ENCODE assay signal across 11 cellular contexts in the genomic region with DNA sequence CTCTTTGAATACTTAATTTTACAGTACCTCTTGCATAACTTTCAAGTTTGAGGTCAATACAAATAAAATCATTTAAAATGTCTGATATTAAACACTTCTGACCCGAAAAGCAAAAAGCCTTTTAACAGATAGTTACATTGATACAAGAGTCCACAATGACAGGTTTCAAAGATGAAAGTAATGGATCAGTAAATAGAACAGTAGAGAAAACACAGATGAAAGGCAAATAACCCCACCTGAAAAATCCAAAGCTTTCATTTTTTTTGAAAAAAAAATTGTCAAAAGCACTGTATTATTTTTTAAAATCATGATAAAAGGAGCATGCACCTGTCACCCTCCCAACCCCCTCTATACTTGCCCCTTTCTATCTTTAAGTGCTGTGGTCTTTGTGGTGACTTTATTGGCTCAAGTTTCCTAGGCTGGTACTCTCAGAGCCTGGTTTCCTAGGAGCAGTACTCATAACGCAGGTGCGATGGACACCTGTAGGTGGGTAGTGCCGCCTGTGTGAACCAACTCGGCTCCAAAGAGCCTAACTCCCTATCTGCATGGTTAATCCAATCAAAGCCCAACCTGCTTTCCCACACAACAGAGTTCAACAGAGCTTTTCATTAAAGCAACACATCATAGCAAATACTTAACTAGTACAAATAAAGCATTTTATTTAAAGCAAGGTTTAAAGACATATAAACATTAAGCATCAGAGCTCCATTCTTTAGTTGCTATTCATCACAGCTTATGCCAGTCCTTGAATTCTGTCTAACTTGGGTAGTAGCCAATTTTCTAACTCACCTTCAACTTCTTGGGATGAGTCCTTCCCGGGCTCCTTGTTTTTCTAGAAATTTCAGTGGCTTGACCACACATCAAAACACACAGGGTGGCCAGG. TPM values are rescaled to one million over a fixed set of nuclear protein-coding genes. Genes with fewer than 3 reads are reported as not detected.
DNase-seq lines count a peak whose midpoint lies in the region; ATAC-seq, FAIRE-seq and TF ChIP-seq lines count a peak whose summit lies in the region.
"Had no signal": no experiment of that assay in that cellular context is flagged by ENCODE, and none has a peak within 500 bp of the region (broad histone marks: within the 10 kb centered on the region; RNA-seq: fewer than 3 reads in every experiment).

No MANE protein-coding gene starts in this region.

- H3K4me3 Mint-ChIP-seq in activated T-helper 17 cell treated with anti-CD3 and anti-CD28 coated beads, Interleukin-2, amount 50 U/mL, for 72 hours = no peak overlapping the region
- peak overlapping the region in 3 of 10 donors; percentile 11 to 39 (median 31) for H3K4me3 Mint-ChIP-seq in naive thymus-derived CD8-positive, alpha-beta T cell
- no peak overlapping the region for H3K4me3 Mint-ChIP-seq in progenitor cell of endocrine pancreas (ENCODE audit: low read depth)

- ATAC-seq in activated T-helper 17 cell treated with anti-CD3 and anti-CD28 coated beads, Interleukin-2, amount 50 U/mL, for 72 hours (replicated peaks) = no peak
- peak; percentile 35 to 53 for ATAC-seq in naive thymus-derived CD8-positive, alpha-beta T cell
- ATAC-seq: SK-N-SH treated with all-trans-retinoic acid at 6 μM for 48 hours had no signal

- TF ChIP-seq POLR2A in GM12891 (IDR thresholded peaks at IDR 0.05; ENCODE audit: low read depth, low read length) = no peak

- H3K27ac Mint-ChIP-seq in activated T-helper 17 cell treated with anti-CD3 and anti-CD28 coated beads, Interleukin-2, amount 50 U/mL, for 72 hours = peak overlapping the region; percentile 76
- H3K27ac Mint-ChIP-seq in naive thymus-derived CD8-positive, alpha-beta T cell = peak overlapping the region in 6 of 10 donors; percentile 27 to 78 (median 44)
- no peak overlapping the region for H3K27ac Mint-ChIP-seq in progenitor cell of endocrine pancreas

- POLR2A ChIA-PET in naive thymus-derived CD8-positive, alpha-beta T cell (lab: Charles Lee) = interaction anchor here (0.6 kb wide), 1 partner anchor 27 kb away, joined by 3 read pairs; no protein-coding TSS in a partner anchor

- H3K27me3 Mint-ChIP-seq in activated T-helper 17 cell treated with anti-CD3 and anti-CD28 coated beads, Interleukin-2, amount 50 U/mL, for 72 hours = no peaks in the 10 kb centered on the region
- H3K27me3 Mint-ChIP-seq in naive thymus-derived CD8-positive, alpha-beta T cell = no peaks in the 10 kb centered on the region
- peaks cover 7% of the 10 kb centered on the region for H3K27me3 Mint-ChIP-seq in progenitor cell of endocrine pancreas

- H3K9me3 Mint-ChIP-seq in activated T-helper 17 cell treated with anti-CD3 and anti-CD28 coated beads, Interleukin-2, amount 50 U/mL, for 72 hours = no peaks in the 10 kb centered on the region
- H3K9me3 Mint-ChIP-seq in naive thymus-derived CD8-positive, alpha-beta T cell = no peaks in the 10 kb centered on the region
- no peaks in the 10 kb centered on the region for H3K9me3 Mint-ChIP-seq in progenitor cell of endocrine pancreas (ENCODE audit: low read depth)

- no peak for TF ChIP-seq CTCF in progenitor cell of endocrine pancreas (IDR thresholded peaks at IDR 0.05; ENCODE audit: unreplicated experiment)

- peaks cover 16% of the 10 kb centered on the region for H3K4me1 Mint-ChIP-seq in activated T-helper 17 cell treated with anti-CD3 and anti-CD28 coated beads, Interleukin-2, amount 50 U/mL, for 72 hours
- H3K4me1 Mint-ChIP-seq in naive thymus-derived CD8-positive, alpha-beta T cell = peaks cover 36 to 47% (median 42%) of the 10 kb centered on the region in 4 donors
- peaks cover 29% of the 10 kb centered on the region for H3K4me1 Mint-ChIP-seq in progenitor cell of endocrine pancreas (ENCODE audit: low read depth)

- no peak for DNase-seq in GM12891 (ENCODE audit: insufficient read length, low spot score)
- peak; percentile 67 for DNase-seq in NCI-H2029 (lab: John Stamatoyannopoulos, UW)
- no peak for DNase-seq in naive thymus-derived CD8-positive, alpha-beta T cell
- DNase-seq in NCI-H524 (lab: John Stamatoyannopoulos, UW) = no peak
- no peak for DNase-seq in GM19238 (ENCODE audit: insufficient read length, low spot score)
- no peak for DNase-seq in progenitor cell of endocrine pancreas (ENCODE audit: low spot score, unreplicated experiment)
- DNase-seq: KBM-7 had no signal

- no peaks in the 10 kb centered on the region for H3K36me3 Mint-ChIP-seq in activated T-helper 17 cell treated with anti-CD3 and anti-CD28 coated beads, Interleukin-2, amount 50 U/mL, for 72 hours (ENCODE audit: low read depth)
- H3K36me3 Mint-ChIP-seq in naive thymus-derived CD8-positive, alpha-beta T cell = no peaks in the 10 kb centered on the region
- H3K36me3 Mint-ChIP-seq in progenitor cell of endocrine pancreas (ENCODE audit: insufficient read depth) = no peaks in the 10 kb centered on the region

- peak; percentile 72 for FAIRE-seq in GM12891 (lab: Jason Lieb, UNC)
- FAIRE-seq: D721Med had no signal

TF ChIP-seq in GM12891, 5 proteins besides CTCF, POLR2A, EP300 and RAD21:
- TF ChIP-seq PAX5 (IDR thresholded peaks at IDR 0.05; ENCODE audit: insufficient read depth, low read length, severe bottlenecking) (no peak), POU2F2 (IDR thresholded peaks at IDR 0.05; ENCODE audit: low read depth, low read length) (no peak), POLR2AphosphoS5 (IDR thresholded peaks at IDR 0.05; ENCODE audit: low read depth, low read length) (no peak), SPI1 (IDR thresholded peaks at IDR 0.05; ENCODE audit: low read depth, low read length) (no peak), TAF1 (IDR thresholded peaks at IDR 0.05; ENCODE audit: low read depth, low read length) (no peak)

RNA-seq across cellular contexts. Expression of gene LIPC, which starts 32.3 kb away (rescaled TPM):
- 0.12 TPM for polyA plus RNA-seq in GM12891 (2012; ENCODE audit: low read depth, missing spikeins)
- total RNA-seq in activated T-helper 17 cell treated with anti-CD3 and anti-CD28 coated beads, Interleukin-2, amount 50 U/mL, for 72 hours = under 1 TPM; 0.17 to 0.26 TPM
- 1 to 10 TPM; 4.2 to 4.4 TPM for total RNA-seq in naive thymus-derived CD8-positive, alpha-beta T cell
- 1 to 10 TPM in 1 of 3 donors, under 1 TPM in 2; 0.64 to 2.9 (median 0.69) TPM for polyA plus RNA-seq in naive thymus-derived CD8-positive, alpha-beta T cell
- 4.4 and 5.9 TPM in 2 replicates for total RNA-seq in progenitor cell of endocrine pancreas
- total RNA-seq: temporal lobe had no signal
